ENCODE assay signal across 11 cellular contexts in the genomic region with DNA sequence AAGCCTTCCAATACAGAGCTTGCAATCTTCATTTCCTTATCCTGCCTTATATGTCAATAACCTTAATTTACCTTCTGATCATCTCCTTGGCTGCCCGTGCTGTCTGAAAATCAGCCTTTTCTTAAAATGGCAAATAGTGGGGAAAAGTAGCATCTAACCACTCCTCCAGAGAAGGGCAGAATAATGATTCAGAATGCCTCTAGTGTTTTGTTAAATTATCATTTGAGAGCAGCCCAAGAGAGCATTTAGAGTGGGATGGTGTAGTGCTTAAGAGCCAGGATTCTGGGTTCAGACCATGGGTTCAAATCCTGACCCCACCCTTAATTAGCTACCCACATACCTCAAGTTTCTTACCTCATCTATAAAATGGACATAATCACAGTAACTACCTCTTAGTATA. TPM values are rescaled to one million over a fixed set of nuclear protein-coding genes. Genes with fewer than 3 reads are reported as not detected.
DNase-seq lines count a peak whose midpoint lies in the region; ATAC-seq and TF ChIP-seq lines count a peak whose summit lies in the region.
"Had no signal": no experiment of that assay in that cellular context is flagged by ENCODE, and none has a peak within 500 bp of the region (broad histone marks: within the 10 kb centered on the region; RNA-seq: fewer than 3 reads in every experiment).

No MANE protein-coding gene starts in this region.

- CTCF ChIA-PET in naive thymus-derived CD4-positive, alpha-beta T cell (lab: Charles Lee): interaction anchor here (0.6 to 3.0 kb wide), 9 partner anchors 20 to 801 kb away, joined by 3 to 18 read pairs (median 3); no protein-coding TSS in a partner anchor

- WGBS in body of pancreas, 2 donors: 35 to 37% methylated on average over 1 of the region's 1 CpG

- ATAC-seq in left cardiac atrium: no peak
- no peak for ATAC-seq in body of pancreas
- peak; percentile 5 for ATAC-seq in naive thymus-derived CD4-positive, alpha-beta T cell
- ATAC-seq in upper lobe of right lung: no peak
- no peak for ATAC-seq in HG02870 (IDR thresholded peaks at IDR 0.05; ENCODE audit: unreplicated experiment)
- no peak for ATAC-seq in HG03039 (IDR thresholded peaks at IDR 0.05; ENCODE audit: unreplicated experiment)
- no peak for ATAC-seq in GM21390 (IDR thresholded peaks at IDR 0.05; ENCODE audit: unreplicated experiment)

- no peak for TF ChIP-seq POLR2A in body of pancreas (IDR thresholded peaks at IDR 0.05)

- DNase-seq in left ventricle myocardium inferior: no peak
- no peak for DNase-seq in left cardiac atrium
- DNase-seq in body of pancreas: no peak
- peak in 1 of 9 donors; percentile 15 for DNase-seq in naive thymus-derived CD4-positive, alpha-beta T cell
- no peak for DNase-seq in upper lobe of right lung
- DNase-seq: KG1, mucosa of descending colon had no signal

- no peak for TF ChIP-seq CTCF in left ventricle myocardium inferior (IDR thresholded peaks at IDR 0.05; ENCODE audit: borderline replicate concordance)
- TF ChIP-seq CTCF in body of pancreas (IDR thresholded peaks at IDR 0.05): no peak
- no peak for TF ChIP-seq CTCF in upper lobe of right lung (IDR thresholded peaks at IDR 0.05)

- H3K27ac ChIP-seq in left ventricle myocardium inferior (replicated peaks): peak overlapping the region; percentile 83
- H3K27ac ChIP-seq in body of pancreas: peak overlapping the region; percentile 51 to 78 (median 76)
- H3K27ac ChIP-seq in naive thymus-derived CD4-positive, alpha-beta T cell (ENCODE audit: low read depth, low read length): peak overlapping the region; percentile 59
- peak overlapping the region; percentile 55 for H3K27ac ChIP-seq in upper lobe of right lung
- H3K27ac ChIP-seq: BLaER1 treated with 17β-estradiol and CSF1 and Interleukin-3, amounts not matched to agents 10 nM and 100 nM had no signal

- H3K27me3 ChIP-seq in left ventricle myocardium inferior (ENCODE audit: low read depth) (no peaks in the 10 kb centered on the region), body of pancreas (no peaks in the 10 kb centered on the region), upper lobe of right lung (no peaks in the 10 kb centered on the region)
- no peaks in the 10 kb centered on the region for H3K27me3 ChIP-seq in naive thymus-derived CD4-positive, alpha-beta T cell (ENCODE audit: control insufficient read depth in 2 of 2, insufficient read depth in 2 of 2, low read length in 2 of 2)
- H3K27me3 ChIP-seq: BLaER1 treated with 17β-estradiol and CSF1 and Interleukin-3, amounts not matched to agents 10 nM and 100 nM had no signal

- peak overlapping the region; percentile 29 to 85 (median 75) for H3K4me3 Mint-ChIP-seq in naive thymus-derived CD4-positive, alpha-beta T cell

- peak overlapping the region; percentile 41 for H3K4me3 ChIP-seq in left ventricle myocardium inferior
- H3K4me3 ChIP-seq in body of pancreas: no peak overlapping the region
- peak overlapping the region; percentile 42 for H3K4me3 ChIP-seq in naive thymus-derived CD4-positive, alpha-beta T cell (ENCODE audit: low read length)
- no peak overlapping the region for H3K4me3 ChIP-seq in upper lobe of right lung
- H3K4me3 ChIP-seq: BLaER1 treated with 17β-estradiol and CSF1 and Interleukin-3, amounts not matched to agents 10 nM and 100 nM; mucosa of descending colon had no signal

- POLR2A ChIA-PET in naive thymus-derived CD4-positive, alpha-beta T cell (lab: Charles Lee): interaction anchor here (0.7 to 10.4 kb wide), 10 partner anchors 8 to 100 kb away, joined by 3 to 115 read pairs (median 6); a partner anchor contains a TSS

- no peaks in the 10 kb centered on the region for H3K9me3 Mint-ChIP-seq in naive thymus-derived CD4-positive, alpha-beta T cell

- H3K4me1 Mint-ChIP-seq in naive thymus-derived CD4-positive, alpha-beta T cell: peaks cover 20 to 44% (median 39%) of the 10 kb centered on the region in 7 donors

- no peaks in the 10 kb centered on the region for H3K36me3 Mint-ChIP-seq in naive thymus-derived CD4-positive, alpha-beta T cell

- H3K27me3 Mint-ChIP-seq in naive thymus-derived CD4-positive, alpha-beta T cell: no peaks in the 10 kb centered on the region

- H3K9me3 ChIP-seq in left ventricle myocardium inferior (replicated peaks) (no peaks in the 10 kb centered on the region), body of pancreas (no peaks in the 10 kb centered on the region), upper lobe of right lung (no peaks in the 10 kb centered on the region)
- no peaks in the 10 kb centered on the region for H3K9me3 ChIP-seq in naive thymus-derived CD4-positive, alpha-beta T cell (ENCODE audit: control insufficient read depth in 2 of 3, low read length in 3 of 3)
- H3K9me3 ChIP-seq: BLaER1 treated with 17β-estradiol and CSF1 and Interleukin-3, amounts not matched to agents 10 nM and 100 nM; mucosa of descending colon had no signal

- intact Hi-C loops in left ventricle myocardium inferior (cut with micrococcal nuclease): no loop called here
- intact Hi-C loops in left cardiac atrium (cut with DNase I): no loop called here
- intact Hi-C loops in body of pancreas (cut with DNase I): no loop called here
- intact Hi-C loops in naive thymus-derived CD4-positive, alpha-beta T cell (cut with micrococcal nuclease): no loop called here
- intact Hi-C loops in upper lobe of right lung (cut with DNase I): no loop called here

- peaks cover 35% of the 10 kb centered on the region for H3K4me1 ChIP-seq in left ventricle myocardium inferior
- H3K4me1 ChIP-seq in body of pancreas: peaks cover 39% of the 10 kb centered on the region
- H3K4me1 ChIP-seq in naive thymus-derived CD4-positive, alpha-beta T cell (ENCODE audit: control insufficient read depth in 2 of 2, insufficient read depth in 2 of 2, low read length in 2 of 2): peaks cover 5 to 31% of the 10 kb centered on the region in 2 donors
- peaks cover 11% of the 10 kb centered on the region for H3K4me1 ChIP-seq in upper lobe of right lung

- H3K36me3 ChIP-seq in left ventricle myocardium inferior (no peaks in the 10 kb centered on the region), body of pancreas (replicated peaks in 1 of 2; ENCODE audit: insufficient read depth in 1 of 2, low read depth in 2 of 2) (no peaks in the 10 kb centered on the region), upper lobe of right lung (no peaks in the 10 kb centered on the region)
- no peaks in the 10 kb centered on the region for H3K36me3 ChIP-seq in naive thymus-derived CD4-positive, alpha-beta T cell (ENCODE audit: control insufficient read depth in 2 of 3, insufficient read depth in 3 of 3, low read length in 3 of 3)
- H3K36me3 ChIP-seq: BLaER1 treated with 17β-estradiol and CSF1 and Interleukin-3, amounts not matched to agents 10 nM and 100 nM had no signal

- H3K27ac Mint-ChIP-seq in naive thymus-derived CD4-positive, alpha-beta T cell: peak overlapping the region; percentile 46 to 94 (median 85)

RNA-seq across cellular contexts. Expression of a gene that starts 4.6 kb away (rescaled TPM):
- 8.8 TPM for total RNA-seq in left ventricle myocardium inferior
- 1 to 10 TPM; 2.3 to 4.1 TPM for total RNA-seq in left cardiac atrium
- 10 to 100 TPM; 13.2 to 23.9 TPM for total RNA-seq in body of pancreas
- total RNA-seq in naive thymus-derived CD4-positive, alpha-beta T cell: under 1 TPM in 4 of 5 experiments, not detected in 1; 0.32 to 0.62 (median 0.51) TPM
- under 1 TPM; 0.46 TPM for polyA plus RNA-seq in naive thymus-derived CD4-positive, alpha-beta T cell
- 25.1 TPM for total RNA-seq in upper lobe of right lung

RNA-seq across cellular contexts. Expression of a gene that starts 8.0 kb away (rescaled TPM):
- total RNA-seq in left ventricle myocardium inferior: 10.9 TPM
- total RNA-seq in left cardiac atrium: 10 to 100 TPM in 1 of 2 donors, 1 to 10 TPM in 1; 8.0 to 12.4 TPM
- total RNA-seq in body of pancreas: 1 to 10 TPM; 4.6 to 9.3 TPM
- 10 to 100 TPM; 29.6 to 97.7 (median 69.1) TPM for total RNA-seq in naive thymus-derived CD4-positive, alpha-beta T cell
- 10 to 100 TPM; 14.4 to 24.4 TPM for polyA plus RNA-seq in naive thymus-derived CD4-positive, alpha-beta T cell
- 26.7 TPM for total RNA-seq in upper lobe of right lung

RNA-seq across cellular contexts. Expression of a gene that starts 16.9 kb away (rescaled TPM):
- total RNA-seq in left ventricle myocardium inferior (291 TPM), left cardiac atrium (100 to 1,000 TPM; 185 to 195 TPM), body of pancreas (100 to 1,000 TPM in 1 of 2 donors, 10 to 100 TPM in 1; 75.8 to 109 TPM), upper lobe of right lung (149 TPM)
- 100 to 1,000 TPM; 253 to 385 (median 311) TPM for total RNA-seq in naive thymus-derived CD4-positive, alpha-beta T cell
- 100 to 1,000 TPM; 398 to 470 TPM for polyA plus RNA-seq in naive thymus-derived CD4-positive, alpha-beta T cell

RNA-seq across cellular contexts. Expression of a gene that starts 35.8 kb away (rescaled TPM):
- not detected for total RNA-seq in left ventricle myocardium inferior
- not detected for total RNA-seq in left cardiac atrium
- not detected for total RNA-seq in body of pancreas
- under 1 TPM in 2 of 5 experiments, not detected in 3; 0.07 to 0.51 TPM for total RNA-seq in naive thymus-derived CD4-positive, alpha-beta T cell
- polyA plus RNA-seq in naive thymus-derived CD4-positive, alpha-beta T cell: not detected
- not detected for total RNA-seq in upper lobe of right lung
- total RNA-seq: mucosa of descending colon had no signal

RNA-seq across cellular contexts. Expression of a gene that starts 58.3 kb away (rescaled TPM):
- not detected for total RNA-seq in left ventricle myocardium inferior
- not detected for total RNA-seq in left cardiac atrium
- total RNA-seq in body of pancreas: not detected
- total RNA-seq in naive thymus-derived CD4-positive, alpha-beta T cell: not detected
- polyA plus RNA-seq in naive thymus-derived CD4-positive, alpha-beta T cell: not detected
- total RNA-seq in upper lobe of right lung: not detected
- total RNA-seq: mucosa of descending colon had no signal

Comparison
In these comparisons a context has a peak if more than half of its experiments do, and no peak if none do; other contexts are left out.
1. H3K4me3 ChIP-seq: peak in left ventricle myocardium inferior (single experiment) and naive thymus-derived CD4-positive, alpha-beta T cell (single experiment); none in body of pancreas (0 of 2) and upper lobe of right lung (single experiment).
2. Peak in every context shown above with its lines, with median percentiles within 50 percentile points of each other: H3K27ac ChIP-seq.